Comparison of ENCODE assay signal across 13 cellular contexts in the genomic region with DNA sequence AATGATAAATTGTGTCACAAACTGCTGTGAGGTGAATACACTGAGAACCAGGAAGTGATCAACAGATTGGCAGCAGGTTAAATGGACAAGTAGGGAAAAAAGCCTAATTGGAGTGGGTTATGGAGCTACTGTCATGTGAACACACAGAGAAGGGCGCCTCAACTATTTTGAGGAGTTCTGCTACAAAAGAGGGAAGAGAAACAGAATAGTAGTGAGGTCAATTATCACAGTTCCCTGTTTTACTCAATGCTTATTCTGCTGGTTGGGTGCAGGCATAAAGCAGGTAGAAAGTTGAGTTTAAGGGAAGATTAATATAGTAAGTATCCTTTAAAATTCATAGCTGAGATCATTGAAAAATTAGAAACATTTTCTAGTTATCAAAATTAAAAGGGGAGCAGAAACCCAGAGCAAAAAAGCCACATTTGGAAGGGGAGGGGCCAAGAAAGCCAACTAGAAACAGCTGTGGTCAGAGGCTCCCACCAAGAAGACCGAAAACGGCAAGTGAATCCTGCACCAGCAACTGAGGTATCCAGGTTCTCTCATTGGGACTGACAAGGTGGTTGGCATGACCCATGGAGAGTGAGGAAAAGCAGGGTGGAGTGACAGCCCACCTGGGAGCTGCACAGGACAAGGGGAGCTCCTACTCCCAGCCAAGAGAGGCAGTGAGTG.
DNase-seq lines count a peak whose midpoint lies in the region; ATAC-seq, FAIRE-seq and TF ChIP-seq lines count a peak whose summit lies in the region.
"Had no signal": no experiment of that assay in that cellular context is flagged by ENCODE, and none has a peak within 500 bp of the region (broad histone marks: within the 10 kb centered on the region; RNA-seq: fewer than 3 reads in every experiment).

No MANE protein-coding gene starts in this region.

- ATAC-seq in GM21360 (IDR thresholded peaks at IDR 0.05; ENCODE audit: unreplicated experiment): peak; percentile 74
- peak; percentile 80 for ATAC-seq in HG03095 (IDR thresholded peaks at IDR 0.05; ENCODE audit: unreplicated experiment)
- ATAC-seq: CD8-positive, alpha-beta T cell had no signal

- TF ChIP-seq CTCF in GM13976 (IDR thresholded peaks at IDR 0.05; ENCODE audit: borderline replicate concordance, control extremely low read depth, extremely low read depth, insufficient read depth, missing control alignments) (no peak), astrocyte (IDR thresholded peaks at IDR 0.05; ENCODE audit: insufficient read depth, low read depth, low read length) (no peak), tibial artery (IDR thresholded peaks at IDR 0.05) (no peak)

- no peak overlapping the region for H3K4me3 ChIP-seq in astrocyte (ENCODE audit: insufficient read depth, low read depth, low read length)
- H3K4me3 ChIP-seq in tibial artery: no peak overlapping the region
- H3K4me3 ChIP-seq: tibial nerve had no signal

- H3K4me3 Mint-ChIP-seq in astrocyte (ENCODE audit: unreplicated experiment): no peak overlapping the region
- H3K4me3 Mint-ChIP-seq: activated naive CD8-positive, alpha-beta T cell treated with anti-CD3 and anti-CD28 coated beads, Interleukin-2, amount 10 ng/mL, durations not matched to agents 7 days and 5 days; CD8-positive, alpha-beta T cell had no signal

- peaks cover 6% of the 10 kb centered on the region for H3K27me3 Mint-ChIP-seq in astrocyte (ENCODE audit: low read depth, unreplicated experiment)
- H3K27me3 Mint-ChIP-seq: activated naive CD8-positive, alpha-beta T cell treated with anti-CD3 and anti-CD28 coated beads, Interleukin-2, amount 10 ng/mL, durations not matched to agents 7 days and 5 days had no signal

- no peaks in the 10 kb centered on the region for H3K9me3 ChIP-seq in astrocyte (ENCODE audit: insufficient read depth, low read depth, low read length)
- H3K9me3 ChIP-seq in tibial artery: no peaks in the 10 kb centered on the region

- H3K36me3 Mint-ChIP-seq in astrocyte (ENCODE audit: low read depth, unreplicated experiment): no peaks in the 10 kb centered on the region

- no peaks in the 10 kb centered on the region for H3K79me2 ChIP-seq in astrocyte (ENCODE audit: insufficient read depth, low read length)

- no peaks in the 10 kb centered on the region for H3K4me1 ChIP-seq in astrocyte (ENCODE audit: insufficient read depth, low read length)
- peaks cover 0 to 7% (median 2%) of the 10 kb centered on the region in 4 donors for H3K4me1 ChIP-seq in tibial artery

- FAIRE-seq in astrocyte (lab: Jason Lieb, UNC): no peak

- H3K36me3 ChIP-seq in astrocyte (ENCODE audit: insufficient read depth, low read length) (no peaks in the 10 kb centered on the region), tibial artery (no peaks in the 10 kb centered on the region)
- H3K36me3 ChIP-seq: tibial nerve had no signal

- peak; percentile 31 for DNase-seq in GM13976 (ENCODE audit: low spot score)
- no peak for DNase-seq in astrocyte (ENCODE audit: low read depth)
- no peak for DNase-seq in activated CD4-positive, alpha-beta T cell treated with anti-CD3 and anti-CD28 coated beads for 1 hour
- DNase-seq in NCI-H345 treated with DMSO at 0.1 percent for 48 hours (lab: John Stamatoyannopoulos, UW; ENCODE audit: unreplicated experiment): no peak
- no peak for DNase-seq in head of caudate nucleus
- DNase-seq in tibial artery: no peak
- DNase-seq: activated naive CD8-positive, alpha-beta T cell treated with anti-CD3 and anti-CD28 coated beads, Interleukin-2, amount 10 ng/mL, durations not matched to agents 7 days and 5 days; CD8-positive, alpha-beta T cell; HCEC 1CT; mesendoderm had no signal

- H3K27ac ChIP-seq in astrocyte (ENCODE audit: low read depth, low read length) (no peak overlapping the region), tibial artery (no peak overlapping the region)
- H3K27ac ChIP-seq: tibial nerve had no signal

- H3K9me3 Mint-ChIP-seq in astrocyte (ENCODE audit: unreplicated experiment): peaks cover 8% of the 10 kb centered on the region

- H3K4me1 Mint-ChIP-seq in astrocyte (ENCODE audit: low read depth, unreplicated experiment): no peaks in the 10 kb centered on the region
- H3K4me1 Mint-ChIP-seq: activated naive CD8-positive, alpha-beta T cell treated with anti-CD3 and anti-CD28 coated beads, Interleukin-2, amount 10 ng/mL, durations not matched to agents 7 days and 5 days had no signal

- peak overlapping the region; percentile 67 for H3K27ac Mint-ChIP-seq in astrocyte (ENCODE audit: unreplicated experiment)
- H3K27ac Mint-ChIP-seq: activated naive CD8-positive, alpha-beta T cell treated with anti-CD3 and anti-CD28 coated beads, Interleukin-2, amount 10 ng/mL, durations not matched to agents 7 days and 5 days; CD8-positive, alpha-beta T cell had no signal

- in situ Hi-C loops in GM13976 (cut with MboI; ENCODE audit: low sequenced_read_pairs, unreplicated experiment): loop anchor here (25.0 kb wide), 1 partner anchor 194 kb away; no protein-coding TSS in a partner anchor

- intact Hi-C loops in head of caudate nucleus (cut with DNase I) (no loop called here), tibial artery (cut with DNase I; ENCODE audit: low total_unique reads) (loop anchor here (5.0 kb wide), 1 partner anchor 199 kb away; no protein-coding TSS in a partner anchor)

- no peak overlapping the region for H2AFZ ChIP-seq in astrocyte (ENCODE audit: low read depth, low read length)

- no peak overlapping the region for H3K9ac ChIP-seq in astrocyte (ENCODE audit: low read length)

- H3K27me3 ChIP-seq in astrocyte (ENCODE audit: insufficient read depth, low read length) (no peaks in the 10 kb centered on the region), tibial artery (no peaks in the 10 kb centered on the region)
- H3K27me3 ChIP-seq: tibial nerve had no signal

- no peak overlapping the region for H3K4me2 ChIP-seq in astrocyte (ENCODE audit: low read length)

- no peaks in the 10 kb centered on the region for H4K20me1 ChIP-seq in astrocyte (ENCODE audit: insufficient read depth, low read length)
